Comparison of ENCODE assay signal across 26 cellular contexts in genomic region chr1:177739780-177740179, GRCh38.
"Had no signal": no experiment of that assay in that cellular context is flagged by ENCODE, and none has a peak within 500 bp of the region (broad histone marks: within the 10 kb centered on the region; RNA-seq: fewer than 3 reads in every experiment).

No MANE protein-coding gene starts in this region.

- H3K4me1 ChIP-seq: stomach, suprapubic skin, testis, thyroid gland, tibial artery, transverse colon, upper lobe of left lung, upper lobe of right lung, uterus, vagina had no signal

- ATAC-seq: stimulated activated effector memory CD8-positive, alpha-beta T cell treated with anti-CD3 and anti-CD28 coated beads, Interleukin-12 subunit alpha, Interleukin-12 subunit beta, amount 100 ng/mL, for 72 hours; stimulated activated memory B cell treated with anti-CD40 and anti-IgM and Interleukin-4, amounts not matched to agents 10 μg/mL and 1 μg/mL and 100 μg/mL, for 72 hours; stimulated activated naive B cell treated with anti-CD40 and anti-IgM and Interleukin-4, amounts not matched to agents 10 μg/mL and 1 μg/mL and 100 μg/mL, for 72 hours; stimulated activated naive CD8-positive, alpha-beta T cell treated with anti-CD3 and anti-CD28 coated beads, Interleukin-15, amount 100 ng/mL, for 72 hours; stimulated activated naive CD8-positive, alpha-beta T cell treated with anti-CD3 and anti-CD28 coated beads, Interleukin-15, Interleukin-2, amounts not matched to agents 100 U/mL and 50 U/mL, for 24 hours; upper lobe of right lung had no signal

- H3K9me3 ChIP-seq: stomach, suprapubic skin, testis, thoracic aorta, thyroid gland, tibial artery, tibial nerve, transverse colon, upper lobe of left lung, upper lobe of right lung, uterus, vagina had no signal

- H3K36me3 ChIP-seq: stomach, suprapubic skin, thoracic aorta, thyroid gland, tibial artery, tibial nerve, transverse colon, upper lobe of left lung, upper lobe of right lung, uterus, vagina had no signal

- DNase-seq: stimulated activated CD4-positive, alpha-beta T cell treated with anti-CD3 and anti-CD28 coated beads, Interleukin-2, amount 100 ng/mL, for 48 hours; stimulated activated CD4-positive, alpha-beta T cell treated with anti-CD3 and anti-CD28 coated beads, Interleukin-4, amount 100 ng/mL, for 1 hour; stimulated activated CD4-positive, alpha-beta T cell treated with anti-CD3 and anti-CD28 coated beads, Interleukin-4, amount 100 ng/mL, for 24 hours; stimulated activated CD4-positive, alpha-beta T cell treated with anti-CD3 and anti-CD28 coated beads, Interleukin-4, amount 100 ng/mL, for 4 hours; stimulated activated CD8-positive, alpha-beta memory T cell treated with anti-CD3 and anti-CD28 coated beads, Interleukin-4, amount 100 ng/mL, for 48 hours; stimulated activated naive B cell treated with anti-CD40 and anti-IgM and Interleukin-4, amounts not matched to agents 10 μg/mL and 1 μg/mL and 100 μg/mL, for 72 hours; stimulated activated naive CD4-positive, alpha-beta T cell; stimulated activated naive CD4-positive, alpha-beta T cell treated with Interleukin-2 at 50 U/mL for 16 hours; stimulated activated naive CD8-positive, alpha-beta T cell treated with anti-CD3 and anti-CD28 coated beads, Interleukin-15, amount 100 ng/mL, for 72 hours; stimulated activated naive CD8-positive, alpha-beta T cell treated with anti-CD3 and anti-CD28 coated beads, Interleukin-15, Interleukin-2, amounts not matched to agents 100 U/mL and 50 U/mL, for 24 hours; stomach; substantia nigra; testis; thyroid gland; tibial artery; transverse colon; trophoblast cell; upper lobe of left lung; upper lobe of right lung; uterus had no signal

- H3K4me3 ChIP-seq: stomach, suprapubic skin, testis, thoracic aorta, thyroid gland, tibial artery, tibial nerve, transverse colon, upper lobe of left lung, upper lobe of right lung, uterus, vagina had no signal

- H3K27ac ChIP-seq: stomach, suprapubic skin, testis, thoracic aorta, thyroid gland, tibial artery, tibial nerve, transverse colon, upper lobe of left lung, upper lobe of right lung, uterus, vagina had no signal

- H3K27me3 ChIP-seq: stomach, suprapubic skin, testis, thyroid gland, tibial artery, tibial nerve, transverse colon, upper lobe of left lung, upper lobe of right lung, uterus, vagina had no signal
